ENCODE assay signal across 1 cellular context in genomic region chr11:62855571-62856332, GRCh38.
TF ChIP-seq lines count a peak whose summit lies in the region.

No MANE protein-coding gene starts in this region.

TF ChIP-seq in HepG2, 621 proteins besides CTCF, POLR2A, EP300 and RAD21 (continued from another document and continues in another):
- TF ChIP-seq TEF (CRISPR knock-in tag; IDR thresholded peaks at IDR 0.05) (0 out of 2 replicates have a peak, but pooled peaks have one; percentile 26), ZNF550 (CRISPR knock-in tag; IDR thresholded peaks at IDR 0.05; ENCODE audit: borderline replicate concordance) (no peak), ZFP36L1 (CRISPR knock-in tag; IDR thresholded peaks at IDR 0.05) (peak; percentile 98), SRSF9 (IDR thresholded peaks at IDR 0.05; ENCODE audit: borderline replicate concordance, insufficient read depth, low read depth, low read length, poor library complexity, severe bottlenecking) (no peak), MLLT10 (CRISPR knock-in tag; IDR thresholded peaks at IDR 0.05) (peak; percentile 95), MTA1 (CRISPR knock-in tag; IDR thresholded peaks at IDR 0.05; ENCODE audit: borderline replicate concordance) (peak; percentile 86; the same call in 1 of the 2 replicates), CERS6 (CRISPR knock-in tag; IDR thresholded peaks at IDR 0.05) (peak; percentile 89; the same call in 1 of the 2 replicates), ZNF784 (CRISPR knock-in tag; IDR thresholded peaks at IDR 0.05; ENCODE audit: borderline replicate concordance) (peak; percentile 81), ZNF121 (CRISPR knock-in tag; IDR thresholded peaks at IDR 0.05) (peak; percentile 64; the same call in 1 of the 2 replicates), PHF20 (CRISPR knock-in tag; IDR thresholded peaks at IDR 0.05) (peak; percentile 65), ZNF841 (CRISPR knock-in tag; IDR thresholded peaks at IDR 0.05; ENCODE audit: borderline replicate concordance) (peak; percentile 71; the same call in 1 of the 2 replicates), PLSCR1 (CRISPR knock-in tag; IDR thresholded peaks at IDR 0.05; ENCODE audit: borderline replicate concordance) (peak; percentile 85; the same call in 1 of the 2 replicates), FOXP1 (IDR thresholded peaks at IDR 0.05) (no peak), FOXP1 (CRISPR knock-in tag; IDR thresholded peaks at IDR 0.05) (no peak), SP2 (CRISPR knock-in tag; IDR thresholded peaks at IDR 0.05) (no peak; the same call in 1 of the 2 replicates), TCF12 (IDR thresholded peaks at IDR 0.05) (no peak), TCF12 (CRISPR knock-in tag; IDR thresholded peaks at IDR 0.05) (no peak), DMAP1 (CRISPR knock-in tag; IDR thresholded peaks at IDR 0.05) (peak; percentile 97), SIN3B (IDR thresholded peaks at IDR 0.05; ENCODE audit: low read length) (peak; percentile 86), ZNF639 (CRISPR knock-in tag; conservative IDR thresholded peaks at IDR 0.05) (no peak; the same call in 1 of the 2 replicates), CENPT (CRISPR knock-in tag; IDR thresholded peaks at IDR 0.05; ENCODE audit: low read depth) (peak; percentile 93), NFKB2 (CRISPR knock-in tag; IDR thresholded peaks at IDR 0.05; ENCODE audit: borderline replicate concordance) (peak; percentile 99), SCMH1 (CRISPR knock-in tag; IDR thresholded peaks at IDR 0.05; ENCODE audit: borderline replicate concordance) (no peak), ZNF564 (CRISPR knock-in tag; IDR thresholded peaks at IDR 0.05) (peak; percentile 59; the same call in 1 of the 2 replicates), ZBTB39 (CRISPR knock-in tag; IDR thresholded peaks at IDR 0.05) (peak; percentile 75; the same call in 1 of the 2 replicates), ZNF788 (CRISPR knock-in tag; IDR thresholded peaks at IDR 0.05; ENCODE audit: borderline replicate concordance) (peak; percentile 94), TAF1 (CRISPR knock-in tag; IDR thresholded peaks at IDR 0.05) (peak; percentile 99), ZNF333 (CRISPR knock-in tag; IDR thresholded peaks at IDR 0.05; ENCODE audit: borderline replicate concordance) (peak; percentile 38; the same call in 1 of the 2 replicates), ZNF674 (CRISPR knock-in tag; IDR thresholded peaks at IDR 0.05; ENCODE audit: low read depth) (no peak; the same call in 1 of the 2 replicates), ZNF558 (CRISPR knock-in tag; IDR thresholded peaks at IDR 0.05; ENCODE audit: borderline replicate concordance) (peak; percentile 99; the same call in 1 of the 2 replicates), ETV6 (CRISPR knock-in tag; conservative IDR thresholded peaks at IDR 0.05) (no peak), ZNF557 (CRISPR knock-in tag; IDR thresholded peaks at IDR 0.05) (peak; percentile 90), ELF1 (CRISPR knock-in tag; IDR thresholded peaks at IDR 0.05) (peak; percentile 63), ZNF530 (CRISPR knock-in tag; IDR thresholded peaks at IDR 0.05; ENCODE audit: low read depth) (no peak), ZNF318 (CRISPR knock-in tag; IDR thresholded peaks at IDR 0.05) (peak; percentile 81; the same call in 1 of the 2 replicates), ZMYM4 (CRISPR knock-in tag; IDR thresholded peaks at IDR 0.05) (peak; percentile 95), ZNF232 (CRISPR knock-in tag; IDR thresholded peaks at IDR 0.05; ENCODE audit: borderline replicate concordance) (peak; percentile 98), ZUFSP (CRISPR knock-in tag; IDR thresholded peaks at IDR 0.05; ENCODE audit: borderline replicate concordance) (no peak), BRF2 (CRISPR knock-in tag; IDR thresholded peaks at IDR 0.05) (peak; percentile 68), KDM2A (CRISPR knock-in tag; IDR thresholded peaks at IDR 0.05; ENCODE audit: borderline replicate concordance, low read depth) (peak; percentile 91), ZNF180 (CRISPR knock-in tag; IDR thresholded peaks at IDR 0.05; ENCODE audit: borderline replicate concordance, low read depth) (peak; percentile 92; the same call in 1 of the 2 replicates), ZNF878 (CRISPR knock-in tag; IDR thresholded peaks at IDR 0.05) (peak; percentile 60), GTF3A (CRISPR knock-in tag; conservative IDR thresholded peaks at IDR 0.05) (no peak), HDAC1 (CRISPR knock-in tag; IDR thresholded peaks at IDR 0.05) (peak; percentile 92), SOX5 (CRISPR knock-in tag; IDR thresholded peaks at IDR 0.05; ENCODE audit: borderline replicate concordance) (peak; percentile 55), IRX3 (CRISPR knock-in tag; IDR thresholded peaks at IDR 0.05; ENCODE audit: borderline replicate concordance, low read depth) (peak; percentile 63; the same call in 1 of the 2 replicates), ZNF207 (IDR thresholded peaks at IDR 0.05; ENCODE audit: borderline replicate concordance) (no peak), NR2F6 (IDR thresholded peaks at IDR 0.05) (no peak), NR2F6 (CRISPR knock-in tag; IDR thresholded peaks at IDR 0.05) (no peak; the same call in 1 of the 2 replicates)
